10 cellular contexts compared by ENCODE assay signal in the genomic region with DNA sequence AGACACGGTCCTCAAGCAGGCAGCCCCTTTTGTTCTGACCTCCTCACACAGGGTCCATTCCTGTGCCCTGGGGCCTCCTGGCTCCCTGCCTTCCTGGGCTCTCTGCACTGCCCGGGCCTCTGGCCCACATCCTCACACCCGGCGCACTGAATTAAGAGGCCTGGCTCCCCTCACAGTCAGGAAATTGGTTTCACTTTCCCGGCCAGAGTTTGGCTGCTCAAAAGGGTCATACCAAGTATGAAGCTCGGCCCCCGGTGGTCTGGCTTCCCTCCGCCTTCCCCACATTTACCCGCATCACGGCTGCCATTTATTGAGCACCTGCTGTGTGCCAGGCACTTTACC.
A peak's percentile ranks its signal among the peaks of the same experiment; 100 is the strongest.
DNase-seq lines count a peak whose midpoint lies in the region; ATAC-seq, FAIRE-seq and TF ChIP-seq lines count a peak whose summit lies in the region.
"Had no signal": no experiment of that assay in that cellular context is flagged by ENCODE, and none has a peak within 500 bp of the region (broad histone marks: within the 10 kb centered on the region; RNA-seq: fewer than 3 reads in every experiment).

No MANE protein-coding gene starts in this region.

- intact Hi-C loops in Right ventricle myocardium inferior (cut with DNase I), result no loop called here
- intact Hi-C loops in cardiac septum (cut with DNase I), result loop anchor here (2.0 to 5.0 kb wide), 2 partner anchors 129 to 219 kb away; a partner anchor contains a TSS
- intact Hi-C loops in natural killer cell (cut with micrococcal nuclease), result no loop called here

- H3K27ac Mint-ChIP-seq in natural killer cell, result peak overlapping the region; percentile 23 to 85

- H3K36me3 Mint-ChIP-seq in natural killer cell, result no peaks in the 10 kb centered on the region

- peak overlapping the region; percentile 73 for H3K4me3 Mint-ChIP-seq in natural killer cell

- DNase-seq in Right ventricle myocardium inferior (ENCODE audit: missing footprints) (peak; percentile 81), cardiac septum (ENCODE audit: low spot score) (no peak), frontal cortex (ENCODE audit: low spot score in 2 of 2) (peak; percentile 51 to 65), natural killer cell (no peak), NOMO-1 treated with dmso at 0.1 percent for 144 hours (lab: John Stamatoyannopoulos, UW; ENCODE audit: unreplicated experiment) (no peak), KBM-7 (no peak), epidermal melanocyte (ENCODE audit: insufficient read length, low spot score) (no peak)
- DNase-seq: activated CD4-positive, alpha-beta T cell treated with anti-CD3 and anti-CD28 coated beads, Interleukin-2, amount 50 U/mL, for 4 hours had no signal

- no peak for FAIRE-seq in frontal cortex (lab: Jason Lieb, UNC)
- FAIRE-seq: GM19239 had no signal

- peaks cover 17 to 26% of the 10 kb centered on the region in 2 donors for H3K4me1 Mint-ChIP-seq in natural killer cell

- no peaks in the 10 kb centered on the region for H3K27me3 Mint-ChIP-seq in natural killer cell (ENCODE audit: low read depth in 2 of 2)

- ATAC-seq in Right ventricle myocardium inferior (peak; percentile 55), natural killer cell (no peak), GM19035 (IDR thresholded peaks at IDR 0.05; ENCODE audit: unreplicated experiment) (no peak)

- TF ChIP-seq CTCF in natural killer cell (IDR thresholded peaks at IDR 0.05), result no peak

- in situ Hi-C loops in KBM-7 (cut with MboI; ENCODE audit: low pct_unique_long_range_greater_than_20kb, low sequenced_read_pairs), result no loop called here

- no peaks in the 10 kb centered on the region for H3K9me3 Mint-ChIP-seq in natural killer cell

Comparison
In these comparisons a context has a peak if more than half of its experiments do, and no peak if none do; other contexts are left out.
1. DNase-seq: peak in Right ventricle myocardium inferior (single experiment) and frontal cortex (2 of 2); none in cardiac septum (single experiment), natural killer cell (single experiment), NOMO-1 treated with dmso at 0.1 percent for 144 hours (single experiment), KBM-7 (single experiment) and epidermal melanocyte (single experiment).